ENCODE assay signal across 1 cellular context in the genomic region with DNA sequence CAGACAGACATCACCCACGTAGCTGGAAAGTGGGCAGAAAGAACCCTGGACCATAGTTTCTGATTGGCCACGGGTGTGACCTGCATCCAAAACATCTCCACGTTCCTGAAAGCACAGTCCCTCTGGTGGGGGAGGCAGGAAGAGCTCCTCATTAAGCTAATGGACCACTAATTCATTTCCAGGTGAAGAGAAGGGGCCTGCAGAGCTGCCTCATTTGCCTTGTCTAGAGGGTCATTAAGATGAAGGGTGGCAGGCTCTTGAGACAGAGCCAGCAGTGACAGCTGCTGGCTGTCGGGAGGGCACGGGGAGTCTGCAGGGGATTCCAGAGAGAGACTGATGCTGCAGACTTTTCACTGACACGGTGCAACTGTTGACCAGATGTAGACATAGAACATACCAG.
TF ChIP-seq lines count a peak whose summit lies in the region.

No MANE protein-coding gene starts in this region.

TF ChIP-seq in H1, 55 proteins besides CTCF, POLR2A, EP300 and RAD21 (continued from another document):
- TF ChIP-seq TAF1 (IDR thresholded peaks at IDR 0.05; ENCODE audit: low read depth, low read length) = no peak
